ENCODE assay signal across 2 cellular contexts in genomic region chr2:23545811-23546210, GRCh38.
TF ChIP-seq lines count a peak whose summit lies in the region.

No MANE protein-coding gene starts in this region.

TF ChIP-seq in HepG2, 621 proteins besides CTCF, POLR2A, EP300 and RAD21:
- TF ChIP-seq PRDM15 (CRISPR knock-in tag; IDR thresholded peaks at IDR 0.05) (no peak), IKZF4 (CRISPR knock-in tag; IDR thresholded peaks at IDR 0.05; ENCODE audit: borderline replicate concordance, low read depth, not compliant biosample characterization) (no peak), SALL2 (CRISPR knock-in tag; IDR thresholded peaks at IDR 0.05) (no peak)

TF ChIP-seq in H1, 55 proteins besides CTCF, POLR2A, EP300 and RAD21:
- TF ChIP-seq SIN3A (conservative IDR thresholded peaks at IDR 0.05 in 1 of 2, IDR thresholded peaks at IDR 0.05 in 1 of 2; ENCODE audit: low read depth in 1 of 2, low read length in 2 of 2) (no peak), TAF7 (optimal IDR thresholded peaks at IDR 0.05; ENCODE audit: borderline replicate concordance, low read depth, low read length) (no peak), SAP30 (IDR thresholded peaks at IDR 0.05; ENCODE audit: insufficient read depth, insufficient replicate concordance, low read length) (no peak), HDAC6 (IDR thresholded peaks at IDR 0.05; ENCODE audit: low read depth, low read length) (no peak), USF2 (IDR thresholded peaks at IDR 0.05; ENCODE audit: low read length) (no peak), ASH2L (IDR thresholded peaks at IDR 0.05; ENCODE audit: low read length) (no peak), BACH1 (IDR thresholded peaks at IDR 0.05; ENCODE audit: low read length) (no peak), KDM5A (IDR thresholded peaks at IDR 0.05; ENCODE audit: low read length) (no peak), KDM4A (IDR thresholded peaks at IDR 0.05; ENCODE audit: low read depth, low read length, severe bottlenecking) (no peak), ATF3 (IDR thresholded peaks at IDR 0.05; ENCODE audit: insufficient read depth, low read depth, low read length) (no peak)
